8 cellular contexts compared by ENCODE assay signal in genomic region chr3:192772495-192772894, GRCh38. TPM values are rescaled to one million over a fixed set of nuclear protein-coding genes. Genes with fewer than 3 reads are reported as not detected.
DNase-seq lines count a peak whose midpoint lies in the region; ATAC-seq and TF ChIP-seq lines count a peak whose summit lies in the region.

No MANE protein-coding gene starts in this region.

- H3K4me3 ChIP-seq in choroid plexus epithelial cell (ENCODE audit: low read depth, low read length): no peak overlapping the region

- H3K27ac Mint-ChIP-seq in stimulated activated naive CD8-positive, alpha-beta T cell treated with anti-CD3 and anti-CD28 coated beads, Interleukin-15, amount 100 ng/mL, for 72 hours: no peak overlapping the region
- no peak overlapping the region for H3K27ac Mint-ChIP-seq in CD14-positive monocyte

- peaks cover 13 to 14% of the 10 kb centered on the region in 2 donors for H3K9me3 Mint-ChIP-seq in stimulated activated naive CD8-positive, alpha-beta T cell treated with anti-CD3 and anti-CD28 coated beads, Interleukin-15, amount 100 ng/mL, for 72 hours
- peaks cover 3 to 16% (median 8%) of the 10 kb centered on the region in 7 donors for H3K9me3 Mint-ChIP-seq in CD14-positive monocyte

- H3K4me1 Mint-ChIP-seq in stimulated activated naive CD8-positive, alpha-beta T cell treated with anti-CD3 and anti-CD28 coated beads, Interleukin-15, amount 100 ng/mL, for 72 hours: no peaks in the 10 kb centered on the region
- no peaks in the 10 kb centered on the region for H3K4me1 Mint-ChIP-seq in CD14-positive monocyte

- H3K36me3 Mint-ChIP-seq in CD14-positive monocyte: no peaks in the 10 kb centered on the region

- H3K4me3 Mint-ChIP-seq in stimulated activated naive CD8-positive, alpha-beta T cell treated with anti-CD3 and anti-CD28 coated beads, Interleukin-15, amount 100 ng/mL, for 72 hours: no peak overlapping the region
- H3K4me3 Mint-ChIP-seq in CD14-positive monocyte: no peak overlapping the region

- H3K27me3 Mint-ChIP-seq in stimulated activated naive CD8-positive, alpha-beta T cell treated with anti-CD3 and anti-CD28 coated beads, Interleukin-15, amount 100 ng/mL, for 72 hours: no peaks in the 10 kb centered on the region
- no peaks in the 10 kb centered on the region for H3K27me3 Mint-ChIP-seq in CD14-positive monocyte (ENCODE audit: low read depth in 3 of 3)

- no peak for DNase-seq in stimulated activated naive CD8-positive, alpha-beta T cell treated with anti-CD3 and anti-CD28 coated beads, Interleukin-15, amount 100 ng/mL, for 72 hours
- DNase-seq in stimulated activated naive CD8-positive, alpha-beta T cell treated with anti-CD3 and anti-CD28 coated beads, Interleukin-15, Interleukin-2, amounts not matched to agents 100 U/mL and 50 U/mL, for 24 hours: no peak
- DNase-seq in NCI-H2196 (lab: John Stamatoyannopoulos, UW; ENCODE audit: unreplicated experiment) (peak; percentile 52), choroid plexus epithelial cell (ENCODE audit: low read depth) (peak; percentile 38), nucleus accumbens (lab: John Stamatoyannopoulos, UW) (peak in 32 of 56 donors; percentile 0 to 48 (median 8)), CD14-positive monocyte (ENCODE audit: low spot score) (no peak)

- peak; percentile 59 for TF ChIP-seq CTCF in choroid plexus epithelial cell (conservative IDR thresholded peaks at IDR 0.05; ENCODE audit: low read depth, low read length)
- no peak for TF ChIP-seq CTCF in CD14-positive monocyte (IDR thresholded peaks at IDR 0.05)

- peak; percentile 53 for ATAC-seq in stimulated activated naive CD8-positive, alpha-beta T cell treated with anti-CD3 and anti-CD28 coated beads, Interleukin-15, amount 100 ng/mL, for 72 hours
- no peak for ATAC-seq in stimulated activated naive CD8-positive, alpha-beta T cell treated with anti-CD3 and anti-CD28 coated beads, Interleukin-15, Interleukin-2, amounts not matched to agents 100 U/mL and 50 U/mL, for 24 hours
- ATAC-seq in GM18868 (IDR thresholded peaks at IDR 0.05; ENCODE audit: unreplicated experiment) (no peak), HG03457 (IDR thresholded peaks at IDR 0.05; ENCODE audit: unreplicated experiment) (no peak)

- intact Hi-C loops in CD14-positive monocyte (cut with micrococcal nuclease): no loop called here

RNA-seq across cellular contexts. Expression of gene FGF12, which starts 45.2 kb away (rescaled TPM):
- polyA plus RNA-seq in CD14-positive monocyte: not detected

Comparison
In these comparisons a context has a peak if more than half of its experiments do, and no peak if none do; other contexts are left out.
1. DNase-seq: peak in NCI-H2196 (single experiment), choroid plexus epithelial cell (single experiment) and nucleus accumbens (32 of 56); none in stimulated activated naive CD8-positive, alpha-beta T cell treated with anti-CD3 and anti-CD28 coated beads, Interleukin-15, amount 100 ng/mL, for 72 hours (0 of 2), stimulated activated naive CD8-positive, alpha-beta T cell treated with anti-CD3 and anti-CD28 coated beads, Interleukin-15, Interleukin-2, amounts not matched to agents 100 U/mL and 50 U/mL, for 24 hours (single experiment) and CD14-positive monocyte (single experiment).